ENCODE assay signal across 8 cellular contexts in genomic region chr4:73257242-73257994, GRCh38. TPM values are rescaled to one million over a fixed set of nuclear protein-coding genes. Genes with fewer than 3 reads are reported as not detected.
DNase-seq lines count a peak whose midpoint lies in the region; ATAC-seq and TF ChIP-seq lines count a peak whose summit lies in the region.

No MANE protein-coding gene starts in this region.

- H3K27ac Mint-ChIP-seq in activated B cell treated with CpG ODN at 0.5 μM for 24 hours, result peak overlapping the region; percentile 99

- ATAC-seq in HG03097 (IDR thresholded peaks at IDR 0.05; ENCODE audit: low FRiP score, unreplicated experiment), result peak; percentile 30
- ATAC-seq in activated B cell treated with CpG ODN at 0.5 μM for 24 hours (ENCODE audit: low read depth), result no peak
- ATAC-seq in GM18870 (IDR thresholded peaks at IDR 0.05; ENCODE audit: unreplicated experiment), result no peak

- H3K27me3 Mint-ChIP-seq in activated B cell treated with CpG ODN at 0.5 μM for 24 hours, result no peaks in the 10 kb centered on the region

- no peak for TF ChIP-seq CTCF in activated B cell treated with CpG ODN at 0.5 μM for 24 hours (IDR thresholded peaks at IDR 0.05)

- H3K36me3 Mint-ChIP-seq in activated B cell treated with CpG ODN at 0.5 μM for 24 hours (ENCODE audit: low read depth), result peaks cover 37% of the 10 kb centered on the region

- peaks cover 75% of the 10 kb centered on the region for H3K4me1 Mint-ChIP-seq in activated B cell treated with CpG ODN at 0.5 μM for 24 hours

- POLR2A ChIA-PET in activated B cell treated with CpG ODN at 0.5 μM for 24 hours (lab: Charles Lee), result interaction anchor here (1.2 to 4.7 kb wide), 4 partner anchors 8 to 188 kb away, joined by 4 to 69 read pairs (median 16); partner anchors contain the start of gene COX18

- no peaks in the 10 kb centered on the region for H3K9me3 Mint-ChIP-seq in activated B cell treated with CpG ODN at 0.5 μM for 24 hours

- CTCF ChIA-PET in activated B cell treated with CpG ODN at 0.5 μM for 24 hours (lab: Charles Lee), result interaction anchor here (1.1 to 2.8 kb wide), 5 partner anchors 37 to 186 kb away, joined by 3 to 14 read pairs (median 3); no protein-coding TSS in a partner anchor

- intact Hi-C loops in activated B cell treated with CpG ODN at 0.5 μM for 24 hours (cut with micrococcal nuclease), result loop anchor here (1.0 to 5.0 kb wide), 8 partner anchors 34 to 555 kb away; no protein-coding TSS in a partner anchor

- peak overlapping the region; percentile 98 for H3K4me3 Mint-ChIP-seq in activated B cell treated with CpG ODN at 0.5 μM for 24 hours

- DNase-seq in GM04504 (ENCODE audit: low read depth), result peak; percentile 67
- peak; percentile 8 for DNase-seq in NCI-H2227 treated with DMSO at 0.1 percent for 48 hours (lab: John Stamatoyannopoulos, UW)
- DNase-seq in activated B cell treated with CpG ODN at 0.5 μM for 24 hours, result no peak
- peak; percentile 62 for DNase-seq in cerebellum (ENCODE audit: low spot score)
- peak; percentile 85 for DNase-seq in kidney glomerular epithelial cell (lab: John Stamatoyannopoulos, UW)
- DNase-seq in stimulated activated CD4-positive, alpha-beta T cell treated with anti-CD3 and anti-CD28 coated beads, Interleukin-15, amount 100 ng/mL, for 24 hours, result peak; percentile 70

RNA-seq across cellular contexts. Expression of gene ANKRD17, which starts 1.2 kb away (rescaled TPM):
- total RNA-seq in activated B cell treated with CpG ODN at 0.5 μM for 24 hours (54.1 and 61.4 TPM in 2 replicates), cerebellum (82.9 TPM)
